In genomic region chr5:130937046-130937445, GRCh38 we compare ENCODE assay signal across 26 cellular contexts.
"Had no signal": no experiment of that assay in that cellular context is flagged by ENCODE, and none has a peak within 500 bp of the region (broad histone marks: within the 10 kb centered on the region; RNA-seq: fewer than 3 reads in every experiment).

No MANE protein-coding gene starts in this region.

- H3K4me3 ChIP-seq: adrenal gland, body of pancreas had no signal

- H3K36me3 Mint-ChIP-seq: activated naive CD8-positive, alpha-beta T cell treated with anti-CD3 and anti-CD28 coated beads for 36 hours had no signal

- H3K4me1 Mint-ChIP-seq: activated naive CD8-positive, alpha-beta T cell treated with anti-CD3 and anti-CD28 coated beads for 36 hours; activated naive CD8-positive, alpha-beta T cell treated with anti-CD3 and anti-CD28 coated beads, Interleukin-2, amount 50 U/mL, for 24 hours had no signal

- DNase-seq: activated CD4-positive, alpha-beta T cell treated with anti-CD3 and anti-CD28 coated beads for 48 hours; activated CD4-positive, alpha-beta T cell treated with anti-CD3 and anti-CD28 coated beads, Interleukin-2, amount 50 U/mL, for 1 hour; activated CD4-positive, alpha-beta T cell treated with anti-CD3 and anti-CD28 coated beads, Interleukin-2, amount 50 U/mL, for 48 hours; activated CD8-positive, alpha-beta memory T cell treated with anti-CD3 and anti-CD28 coated beads for 24 hours; activated CD8-positive, alpha-beta memory T cell treated with anti-CD3 and anti-CD28 coated beads, Interleukin-2, amount 50 U/mL, for 4 hours; activated CD8-positive, alpha-beta T cell treated with anti-CD3 and anti-CD28 coated beads for 36 hours; activated effector memory CD4-positive, alpha-beta T cell treated with anti-CD3 and anti-CD28 coated beads, Interleukin-2, amount 50 U/mL, for 16 hours; activated naive CD4-positive, alpha-beta T cell treated with anti-CD3 and anti-CD28 coated beads for 36 hours; activated naive CD8-positive, alpha-beta T cell treated with anti-CD3 and anti-CD28 coated beads for 36 hours; activated naive CD8-positive, alpha-beta T cell treated with anti-CD3 and anti-CD28 coated beads, Interleukin-2, amount 50 U/mL, for 24 hours; activated T-cell treated with anti-CD3 and anti-CD28 coated beads, Interleukin-2, amount 50 U/mL, for 1 hour; activated T-cell treated with anti-CD3 and anti-CD28 coated beads, Interleukin-2, amount 50 U/mL, for 48 hours; adrenal gland; amygdala; aorta; body of pancreas; cortex of kidney; dermis blood vessel endothelial cell; effector CD4-positive, alpha-beta T cell; foreskin fibroblast; head of caudate nucleus; T-helper 2 cell had no signal

- ATAC-seq: activated CD8-positive, alpha-beta T cell treated with anti-CD3 and anti-CD28 coated beads for 36 hours; activated naive CD8-positive, alpha-beta T cell treated with anti-CD3 and anti-CD28 coated beads, Interleukin-2, amount 50 U/mL, for 24 hours; body of pancreas; esophagus mucosa had no signal

- H3K27ac ChIP-seq: adrenal gland, body of pancreas had no signal

- H3K9me3 Mint-ChIP-seq: activated CD8-positive, alpha-beta T cell treated with anti-CD3 and anti-CD28 coated beads for 36 hours; activated naive CD4-positive, alpha-beta T cell treated with anti-CD3 and anti-CD28 coated beads, Interleukin-2, amount 50 U/mL, for 24 hours; activated naive CD8-positive, alpha-beta T cell treated with anti-CD3 and anti-CD28 coated beads for 36 hours; activated naive CD8-positive, alpha-beta T cell treated with anti-CD3 and anti-CD28 coated beads, Interleukin-2, amount 50 U/mL, for 24 hours; activated T-helper 1 cell treated with anti-CD3 and anti-CD28 coated beads, Interleukin-12 subunit alpha, Interleukin-12 subunit beta, Interleukin-2, Interleukin-4 antibody, amounts not matched to agents 30 ng/mL and 10 ng/mL and 1 ng/mL, durations not matched to agents 14 hours and 24 hours and 36 hours; activated T-helper 2 cell treated with anti-CD3 and anti-CD28 coated beads, Interferon-gamma antibody, Interleukin-2, Interleukin-4, amounts not matched to agents 10 μg/mL and 5 μg/mL and 100 μg/mL, durations not matched to agents 14 hours and 24 hours and 36 hours had no signal

- H3K4me3 Mint-ChIP-seq: activated CD8-positive, alpha-beta T cell treated with anti-CD3 and anti-CD28 coated beads for 36 hours; activated naive CD4-positive, alpha-beta T cell treated with anti-CD3 and anti-CD28 coated beads for 36 hours; activated naive CD4-positive, alpha-beta T cell treated with anti-CD3 and anti-CD28 coated beads, Interleukin-2, amount 50 U/mL, for 24 hours; activated naive CD8-positive, alpha-beta T cell treated with anti-CD3 and anti-CD28 coated beads for 36 hours; activated naive CD8-positive, alpha-beta T cell treated with anti-CD3 and anti-CD28 coated beads, Interleukin-2, amount 50 U/mL, for 24 hours; activated T-helper 1 cell treated with anti-CD3 and anti-CD28 coated beads, Interleukin-12 subunit alpha, Interleukin-12 subunit beta, Interleukin-2, Interleukin-4 antibody, amounts not matched to agents 30 ng/mL and 10 ng/mL and 1 ng/mL, durations not matched to agents 14 hours and 24 hours and 36 hours had no signal

- H3K27ac Mint-ChIP-seq: activated CD8-positive, alpha-beta T cell treated with anti-CD3 and anti-CD28 coated beads for 36 hours; activated naive CD4-positive, alpha-beta T cell treated with anti-CD3 and anti-CD28 coated beads for 36 hours; activated naive CD8-positive, alpha-beta T cell treated with anti-CD3 and anti-CD28 coated beads for 36 hours; activated naive CD8-positive, alpha-beta T cell treated with anti-CD3 and anti-CD28 coated beads, Interleukin-2, amount 50 U/mL, for 24 hours; activated T-helper 1 cell treated with anti-CD3 and anti-CD28 coated beads, Interleukin-12 subunit alpha, Interleukin-12 subunit beta, Interleukin-2, Interleukin-4 antibody, amounts not matched to agents 30 ng/mL and 10 ng/mL and 1 ng/mL, durations not matched to agents 14 hours and 24 hours and 36 hours; activated T-helper 2 cell treated with anti-CD3 and anti-CD28 coated beads, Interferon-gamma antibody, Interleukin-2, Interleukin-4, amounts not matched to agents 10 μg/mL and 5 μg/mL and 100 μg/mL, durations not matched to agents 14 hours and 24 hours and 36 hours had no signal

- H3K4me1 ChIP-seq: adrenal gland, body of pancreas had no signal

- H3K36me3 ChIP-seq: adrenal gland had no signal

- H3K27me3 Mint-ChIP-seq: activated CD8-positive, alpha-beta T cell treated with anti-CD3 and anti-CD28 coated beads for 36 hours; activated naive CD4-positive, alpha-beta T cell treated with anti-CD3 and anti-CD28 coated beads, Interleukin-2, amount 50 U/mL, for 24 hours; activated naive CD8-positive, alpha-beta T cell treated with anti-CD3 and anti-CD28 coated beads for 36 hours; activated naive CD8-positive, alpha-beta T cell treated with anti-CD3 and anti-CD28 coated beads, Interleukin-2, amount 50 U/mL, for 24 hours had no signal

- H3K27me3 ChIP-seq: adrenal gland, body of pancreas had no signal
